Comparison of ENCODE assay signal across 8 cellular contexts in the genomic region with DNA sequence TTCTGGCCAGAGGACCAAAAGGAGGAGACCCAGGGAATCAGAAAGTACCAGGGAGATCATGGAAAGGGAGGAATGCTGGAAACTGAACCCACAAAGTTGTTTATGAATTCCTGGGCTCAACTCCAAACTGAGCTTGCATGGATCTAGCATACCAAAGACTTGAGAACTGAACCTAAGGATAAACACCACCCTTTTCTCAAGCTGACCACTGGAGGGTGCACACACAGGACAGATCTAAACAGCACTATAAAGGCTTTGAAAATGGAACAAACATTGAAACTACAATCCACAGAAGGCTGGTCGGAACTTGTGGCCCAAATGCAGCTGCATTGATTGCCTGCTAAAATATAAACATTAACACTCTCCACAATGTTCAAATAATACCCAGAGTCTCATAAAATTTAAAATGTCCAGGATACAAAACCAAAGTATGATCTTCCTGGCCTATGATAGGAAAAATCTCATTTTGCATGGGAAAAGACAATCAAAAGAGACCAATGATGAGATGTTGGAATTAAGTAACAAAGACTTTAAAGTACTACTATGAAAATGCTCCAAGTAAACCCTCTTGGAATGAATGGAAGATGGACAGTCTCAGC. TPM values are rescaled to one million over a fixed set of nuclear protein-coding genes. Genes with fewer than 3 reads are reported as not detected.
DNase-seq lines count a peak whose midpoint lies in the region; ATAC-seq and TF ChIP-seq lines count a peak whose summit lies in the region.

No MANE protein-coding gene starts in this region.

- no peak overlapping the region for H3K4me3 ChIP-seq in fibroblast of the aortic adventitia (ENCODE audit: low read depth, low read length)

- CTCF ChIA-PET in activated CD8-positive, alpha-beta memory T cell treated with anti-CD3 and anti-CD28 coated beads, Interleukin-2, amount 10 ng/mL, durations not matched to agents 7 days and 5 days (lab: Charles Lee) = interaction anchor here (0.7 to 12.7 kb wide), 21 partner anchors 10 to 377 kb away, joined by 3 to 328 read pairs (median 3); no protein-coding TSS in a partner anchor

- peaks cover 11% of the 10 kb centered on the region for H3K4me1 Mint-ChIP-seq in activated CD8-positive, alpha-beta memory T cell treated with anti-CD3 and anti-CD28 coated beads, Interleukin-2, amount 10 ng/mL, durations not matched to agents 7 days and 5 days

- H3K36me3 Mint-ChIP-seq in activated CD8-positive, alpha-beta memory T cell treated with anti-CD3 and anti-CD28 coated beads, Interleukin-2, amount 10 ng/mL, durations not matched to agents 7 days and 5 days = peaks cover 6% of the 10 kb centered on the region

- ATAC-seq in activated CD8-positive, alpha-beta memory T cell treated with anti-CD3 and anti-CD28 coated beads, Interleukin-2, amount 10 ng/mL, durations not matched to agents 7 days and 5 days = peak; percentile 62
- peak; percentile 58 for ATAC-seq in HG03103 (IDR thresholded peaks at IDR 0.05; ENCODE audit: low read depth, unreplicated experiment)

- TF ChIP-seq CTCF in fibroblast of the aortic adventitia (IDR thresholded peaks at IDR 0.05; ENCODE audit: insufficient read depth, low read length) = peak; percentile 81

- DNase-seq in activated CD8-positive, alpha-beta memory T cell treated with anti-CD3 and anti-CD28 coated beads, Interleukin-2, amount 10 ng/mL, durations not matched to agents 7 days and 5 days = no peak
- no peak for DNase-seq in activated CD8-positive, alpha-beta memory T cell treated with anti-CD3 and anti-CD28 coated beads, Interleukin-2, amount 50 U/mL, for 48 hours
- DNase-seq in SW480 (ENCODE audit: low spot score) = peak; percentile 70
- DNase-seq in fibroblast of the aortic adventitia (ENCODE audit: low read depth) = peak; percentile 97
- peak; percentile 70 for DNase-seq in pons (ENCODE audit: low spot score)
- DNase-seq in GDM1 (lab: John Stamatoyannopoulos, UW) = no peak
- DNase-seq in activated T-cell treated with anti-CD3 and anti-CD28 coated beads for 4 hours = no peak

- no peak overlapping the region for H3K27ac Mint-ChIP-seq in activated CD8-positive, alpha-beta memory T cell treated with anti-CD3 and anti-CD28 coated beads, Interleukin-2, amount 10 ng/mL, durations not matched to agents 7 days and 5 days

- H3K4me3 Mint-ChIP-seq in activated CD8-positive, alpha-beta memory T cell treated with anti-CD3 and anti-CD28 coated beads, Interleukin-2, amount 10 ng/mL, durations not matched to agents 7 days and 5 days = no peak overlapping the region

- H3K27me3 Mint-ChIP-seq in activated CD8-positive, alpha-beta memory T cell treated with anti-CD3 and anti-CD28 coated beads, Interleukin-2, amount 10 ng/mL, durations not matched to agents 7 days and 5 days = peaks cover 13% of the 10 kb centered on the region

- H3K9me3 Mint-ChIP-seq in activated CD8-positive, alpha-beta memory T cell treated with anti-CD3 and anti-CD28 coated beads, Interleukin-2, amount 10 ng/mL, durations not matched to agents 7 days and 5 days (ENCODE audit: low read depth) = no peaks in the 10 kb centered on the region

RNA-seq across cellular contexts. Expression of a gene that starts 15.6 kb away (rescaled TPM):
- 100 to 1,000 TPM; 205 to 223 TPM for total RNA-seq in activated CD8-positive, alpha-beta memory T cell treated with anti-CD3 and anti-CD28 coated beads, Interleukin-2, amount 10 ng/mL, durations not matched to agents 7 days and 5 days
- 17.1 and 24.6 TPM in 2 replicates for total RNA-seq in fibroblast of the aortic adventitia (ENCODE audit: low replicate concordance)

RNA-seq across cellular contexts. Expression of a gene that starts 37.1 kb away (rescaled TPM):
- 10 to 100 TPM in 1 of 2 experiments, under 1 TPM in 1; 0.35 to 20.0 TPM for total RNA-seq in activated CD8-positive, alpha-beta memory T cell treated with anti-CD3 and anti-CD28 coated beads, Interleukin-2, amount 10 ng/mL, durations not matched to agents 7 days and 5 days
- total RNA-seq in fibroblast of the aortic adventitia (ENCODE audit: low replicate concordance) = not detected in 2 replicates

RNA-seq across cellular contexts. Expression of a gene that starts 50.6 kb away (rescaled TPM):
- 10 to 100 TPM; 39.7 to 51.6 TPM for total RNA-seq in activated CD8-positive, alpha-beta memory T cell treated with anti-CD3 and anti-CD28 coated beads, Interleukin-2, amount 10 ng/mL, durations not matched to agents 7 days and 5 days
- total RNA-seq in fibroblast of the aortic adventitia (ENCODE audit: low replicate concordance) = 54.7 and 250 TPM in 2 replicates

Comparison
In these comparisons a context has a peak if more than half of its experiments do, and no peak if none do; other contexts are left out.
1. DNase-seq: peak in SW480 (single experiment), fibroblast of the aortic adventitia (single experiment) and pons (single experiment); none in activated CD8-positive, alpha-beta memory T cell treated with anti-CD3 and anti-CD28 coated beads, Interleukin-2, amount 10 ng/mL, durations not matched to agents 7 days and 5 days (single experiment), activated CD8-positive, alpha-beta memory T cell treated with anti-CD3 and anti-CD28 coated beads, Interleukin-2, amount 50 U/mL, for 48 hours (single experiment), GDM1 (single experiment) and activated T-cell treated with anti-CD3 and anti-CD28 coated beads for 4 hours (single experiment).